1 cellular context compared by ENCODE assay signal in the genomic region with DNA sequence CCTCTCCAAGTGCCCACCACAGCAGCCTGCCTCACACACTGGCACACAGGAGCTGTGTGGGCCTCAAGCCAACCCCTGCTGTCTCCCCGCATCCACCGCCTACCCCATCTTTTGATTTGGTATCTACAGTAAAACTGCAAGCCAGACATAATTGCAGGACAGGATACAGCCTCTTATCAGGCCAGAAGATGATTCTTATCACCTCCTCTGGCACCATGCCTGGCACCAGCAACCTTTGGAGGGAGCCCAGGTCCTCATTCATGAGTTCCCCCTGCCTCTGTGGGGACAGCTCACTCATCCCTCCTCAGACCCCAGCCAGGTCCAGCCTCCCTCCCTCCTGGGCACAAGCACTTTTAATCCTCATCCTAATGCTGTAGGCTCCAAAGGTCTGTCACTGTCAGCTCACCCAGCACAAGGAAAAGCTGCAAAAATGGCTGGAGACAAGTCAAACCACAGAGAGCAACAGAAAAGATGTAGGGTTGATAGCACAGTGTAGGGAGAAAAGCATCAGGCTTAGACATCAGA.
A peak's percentile ranks its signal among the peaks of the same experiment; 100 is the strongest.
TF ChIP-seq lines count a peak whose summit lies in the region.

No MANE protein-coding gene starts in this region.

TF ChIP-seq in SK-N-SH, 30 proteins besides CTCF, POLR2A, EP300 and RAD21 (continued from another document):
- TF ChIP-seq SMC3 (IDR thresholded peaks at IDR 0.05; ENCODE audit: low read depth, low read length) (no peak), RXRA (IDR thresholded peaks at IDR 0.05; ENCODE audit: borderline replicate concordance, low read depth) (no peak), SIN3A (IDR thresholded peaks at IDR 0.05; ENCODE audit: borderline replicate concordance, low read depth, low read length) (no peak), RFX5 (IDR thresholded peaks at IDR 0.05; ENCODE audit: low read length) (no peak), JUND (IDR thresholded peaks at IDR 0.05) (no peak; the same call in 1 of the 2 replicates), YY1 (IDR thresholded peaks at IDR 0.05; ENCODE audit: low read depth) (no peak), TAF1 (IDR thresholded peaks at IDR 0.05; ENCODE audit: borderline replicate concordance, low read depth, low read length) (no peak), FOXJ3 (CRISPR knock-in tag; IDR thresholded peaks at IDR 0.05) (peak; percentile 85), MEF2A (IDR thresholded peaks at IDR 0.05; ENCODE audit: borderline replicate concordance, low read depth) (no peak), GATA2 (CRISPR knock-in tag; IDR thresholded peaks at IDR 0.05) (peak; percentile 100), TEAD4 (IDR thresholded peaks at IDR 0.05; ENCODE audit: borderline replicate concordance, insufficient read depth) (0 out of 2 replicates have a peak, but pooled peaks have one; percentile 33), POLR2AphosphoS5 (IDR thresholded peaks at IDR 0.05; ENCODE audit: low read depth, low read length) (no peak), EZH2phosphoT487 (IDR thresholded peaks at IDR 0.05; ENCODE audit: borderline replicate concordance, low read depth) (no peak), FOSL2 (IDR thresholded peaks at IDR 0.05; ENCODE audit: borderline replicate concordance, low read depth) (no peak)
- TF ChIP-seq, protein P1, sequence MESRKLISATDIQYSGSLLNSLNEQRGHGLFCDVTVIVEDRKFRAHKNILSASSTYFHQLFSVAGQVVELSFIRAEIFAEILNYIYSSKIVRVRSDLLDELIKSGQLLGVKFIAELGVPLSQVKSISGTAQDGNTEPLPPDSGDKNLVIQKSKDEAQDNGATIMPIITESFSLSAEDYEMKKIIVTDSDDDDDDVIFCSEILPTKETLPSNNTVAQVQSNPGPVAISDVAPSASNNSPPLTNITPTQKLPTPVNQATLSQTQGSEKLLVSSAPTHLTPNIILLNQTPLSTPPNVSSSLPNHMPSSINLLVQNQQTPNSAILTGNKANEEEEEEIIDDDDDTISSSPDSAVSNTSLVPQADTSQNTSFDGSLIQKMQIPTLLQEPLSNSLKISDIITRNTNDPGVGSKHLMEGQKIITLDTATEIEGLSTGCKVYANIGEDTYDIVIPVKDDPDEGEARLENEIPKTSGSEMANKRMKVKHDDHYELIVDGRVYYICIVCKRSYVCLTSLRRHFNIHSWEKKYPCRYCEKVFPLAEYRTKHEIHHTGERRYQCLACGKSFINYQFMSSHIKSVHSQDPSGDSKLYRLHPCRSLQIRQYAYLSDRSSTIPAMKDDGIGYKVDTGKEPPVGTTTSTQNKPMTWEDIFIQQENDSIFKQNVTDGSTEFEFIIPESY (IDR thresholded peaks at IDR 0.05; ENCODE audit: borderline replicate concordance, low read depth) = no peak
- TF ChIP-seq, protein P2, sequence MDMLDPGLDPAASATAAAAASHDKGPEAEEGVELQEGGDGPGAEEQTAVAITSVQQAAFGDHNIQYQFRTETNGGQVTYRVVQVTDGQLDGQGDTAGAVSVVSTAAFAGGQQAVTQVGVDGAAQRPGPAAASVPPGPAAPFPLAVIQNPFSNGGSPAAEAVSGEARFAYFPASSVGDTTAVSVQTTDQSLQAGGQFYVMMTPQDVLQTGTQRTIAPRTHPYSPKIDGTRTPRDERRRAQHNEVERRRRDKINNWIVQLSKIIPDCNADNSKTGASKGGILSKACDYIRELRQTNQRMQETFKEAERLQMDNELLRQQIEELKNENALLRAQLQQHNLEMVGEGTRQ (IDR thresholded peaks at IDR 0.05; ENCODE audit: borderline replicate concordance, low read depth, low read length) = no peak
- TF ChIP-seq, protein P3, sequence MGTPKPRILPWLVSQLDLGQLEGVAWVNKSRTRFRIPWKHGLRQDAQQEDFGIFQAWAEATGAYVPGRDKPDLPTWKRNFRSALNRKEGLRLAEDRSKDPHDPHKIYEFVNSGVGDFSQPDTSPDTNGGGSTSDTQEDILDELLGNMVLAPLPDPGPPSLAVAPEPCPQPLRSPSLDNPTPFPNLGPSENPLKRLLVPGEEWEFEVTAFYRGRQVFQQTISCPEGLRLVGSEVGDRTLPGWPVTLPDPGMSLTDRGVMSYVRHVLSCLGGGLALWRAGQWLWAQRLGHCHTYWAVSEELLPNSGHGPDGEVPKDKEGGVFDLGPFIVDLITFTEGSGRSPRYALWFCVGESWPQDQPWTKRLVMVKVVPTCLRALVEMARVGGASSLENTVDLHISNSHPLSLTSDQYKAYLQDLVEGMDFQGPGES (IDR thresholded peaks at IDR 0.05; ENCODE audit: low read depth, low read length) = no peak
- TF ChIP-seq, protein P4, sequence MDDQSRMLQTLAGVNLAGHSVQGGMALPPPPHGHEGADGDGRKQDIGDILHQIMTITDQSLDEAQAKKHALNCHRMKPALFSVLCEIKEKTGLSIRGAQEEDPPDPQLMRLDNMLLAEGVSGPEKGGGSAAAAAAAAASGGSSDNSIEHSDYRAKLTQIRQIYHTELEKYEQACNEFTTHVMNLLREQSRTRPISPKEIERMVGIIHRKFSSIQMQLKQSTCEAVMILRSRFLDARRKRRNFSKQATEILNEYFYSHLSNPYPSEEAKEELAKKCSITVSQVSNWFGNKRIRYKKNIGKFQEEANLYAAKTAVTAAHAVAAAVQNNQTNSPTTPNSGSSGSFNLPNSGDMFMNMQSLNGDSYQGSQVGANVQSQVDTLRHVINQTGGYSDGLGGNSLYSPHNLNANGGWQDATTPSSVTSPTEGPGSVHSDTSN (IDR thresholded peaks at IDR 0.05) = peak; percentile 34; the same call in 1 of the 2 replicates
- TF ChIP-seq, protein P5, sequence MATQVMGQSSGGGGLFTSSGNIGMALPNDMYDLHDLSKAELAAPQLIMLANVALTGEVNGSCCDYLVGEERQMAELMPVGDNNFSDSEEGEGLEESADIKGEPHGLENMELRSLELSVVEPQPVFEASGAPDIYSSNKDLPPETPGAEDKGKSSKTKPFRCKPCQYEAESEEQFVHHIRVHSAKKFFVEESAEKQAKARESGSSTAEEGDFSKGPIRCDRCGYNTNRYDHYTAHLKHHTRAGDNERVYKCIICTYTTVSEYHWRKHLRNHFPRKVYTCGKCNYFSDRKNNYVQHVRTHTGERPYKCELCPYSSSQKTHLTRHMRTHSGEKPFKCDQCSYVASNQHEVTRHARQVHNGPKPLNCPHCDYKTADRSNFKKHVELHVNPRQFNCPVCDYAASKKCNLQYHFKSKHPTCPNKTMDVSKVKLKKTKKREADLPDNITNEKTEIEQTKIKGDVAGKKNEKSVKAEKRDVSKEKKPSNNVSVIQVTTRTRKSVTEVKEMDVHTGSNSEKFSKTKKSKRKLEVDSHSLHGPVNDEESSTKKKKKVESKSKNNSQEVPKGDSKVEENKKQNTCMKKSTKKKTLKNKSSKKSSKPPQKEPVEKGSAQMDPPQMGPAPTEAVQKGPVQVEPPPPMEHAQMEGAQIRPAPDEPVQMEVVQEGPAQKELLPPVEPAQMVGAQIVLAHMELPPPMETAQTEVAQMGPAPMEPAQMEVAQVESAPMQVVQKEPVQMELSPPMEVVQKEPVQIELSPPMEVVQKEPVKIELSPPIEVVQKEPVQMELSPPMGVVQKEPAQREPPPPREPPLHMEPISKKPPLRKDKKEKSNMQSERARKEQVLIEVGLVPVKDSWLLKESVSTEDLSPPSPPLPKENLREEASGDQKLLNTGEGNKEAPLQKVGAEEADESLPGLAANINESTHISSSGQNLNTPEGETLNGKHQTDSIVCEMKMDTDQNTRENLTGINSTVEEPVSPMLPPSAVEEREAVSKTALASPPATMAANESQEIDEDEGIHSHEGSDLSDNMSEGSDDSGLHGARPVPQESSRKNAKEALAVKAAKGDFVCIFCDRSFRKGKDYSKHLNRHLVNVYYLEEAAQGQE (IDR thresholded peaks at IDR 0.05; ENCODE audit: low read depth, low read length) = no peak
